16 cellular contexts compared by ENCODE assay signal in genomic region chr11:76844511-76844910, GRCh38. TPM values are rescaled to one million over a fixed set of nuclear protein-coding genes. Genes with fewer than 3 reads are reported as not detected.
DNase-seq lines count a peak whose midpoint lies in the region; ATAC-seq, FAIRE-seq and TF ChIP-seq lines count a peak whose summit lies in the region.
"Had no signal": no experiment of that assay in that cellular context is flagged by ENCODE, and none has a peak within 500 bp of the region (broad histone marks: within the 10 kb centered on the region; RNA-seq: fewer than 3 reads in every experiment).

No MANE protein-coding gene starts in this region.

- ATAC-seq in left lobe of liver = peak; percentile 87

- in situ Hi-C loops in G401 (cut with HindIII; ENCODE audit: low sequenced_read_pairs) = no loop called here

- H3K27me3 ChIP-seq in bronchial epithelial cell (ENCODE audit: control insufficient read depth, insufficient read depth, low read length) = no peaks in the 10 kb centered on the region
- H3K27me3 ChIP-seq: BLaER1 had no signal

- H3K36me3 ChIP-seq in bronchial epithelial cell (ENCODE audit: control insufficient read depth, insufficient read depth, low read length) = no peaks in the 10 kb centered on the region
- H3K36me3 ChIP-seq: BLaER1 had no signal

- TF ChIP-seq CTCF in bronchial epithelial cell (IDR thresholded peaks at IDR 0.05; ENCODE audit: insufficient read depth, low read length, severe bottlenecking) = no peak

- H3K4me3 ChIP-seq in bronchial epithelial cell (ENCODE audit: low read depth, low read length) = no peak overlapping the region
- H3K4me3 ChIP-seq: BLaER1 had no signal

- peak; percentile 93 for FAIRE-seq in bronchial epithelial cell (lab: Jason Lieb, UNC)
- FAIRE-seq: H1 had no signal

- peak; percentile 46 for DNase-seq in NOMO-1 treated with DMSO at 0.1 percent for 48 hours (lab: John Stamatoyannopoulos, UW; ENCODE audit: unreplicated experiment)
- DNase-seq in NOMO-1 treated with dmso at 0.1 percent for 144 hours (lab: John Stamatoyannopoulos, UW; ENCODE audit: unreplicated experiment) = no peak
- DNase-seq in bronchial epithelial cell (ENCODE audit: low read depth) = no peak
- DNase-seq in left lobe of liver (ENCODE audit: low spot score) = peak; percentile 57
- DNase-seq in hypothalamus (lab: John Stamatoyannopoulos, UW) = no peak
- DNase-seq in NCI-H1105 (lab: John Stamatoyannopoulos, UW) = no peak
- DNase-seq in G401 (ENCODE audit: low spot score) = no peak
- DNase-seq: 8988T; AML-193; Caco-2; CD8-positive, alpha-beta memory T cell; DND-41; HCEC 1CT; HFFc6 had no signal

RNA-seq across cellular contexts. Expression of gene ACER3, which starts 16.2 kb away (rescaled TPM):
- 5.4 and 12.4 TPM in 2 replicates for total RNA-seq in bronchial epithelial cell
- 4.8 TPM for total RNA-seq in left lobe of liver
- total RNA-seq in G401 (2014; rRNA removed; shearing (Covaris generic)) = 26.2 and 45.7 TPM in 2 replicates

Comparison
In these comparisons a context has a peak if more than half of its experiments do, and no peak if none do; other contexts are left out.
1. DNase-seq: peak in NOMO-1 treated with DMSO at 0.1 percent for 48 hours (single experiment) and left lobe of liver (single experiment); none in NOMO-1 treated with dmso at 0.1 percent for 144 hours (single experiment), bronchial epithelial cell (single experiment), hypothalamus (0 of 51), NCI-H1105 (single experiment) and G401 (single experiment).